12 cellular contexts compared by ENCODE assay signal in the genomic region with DNA sequence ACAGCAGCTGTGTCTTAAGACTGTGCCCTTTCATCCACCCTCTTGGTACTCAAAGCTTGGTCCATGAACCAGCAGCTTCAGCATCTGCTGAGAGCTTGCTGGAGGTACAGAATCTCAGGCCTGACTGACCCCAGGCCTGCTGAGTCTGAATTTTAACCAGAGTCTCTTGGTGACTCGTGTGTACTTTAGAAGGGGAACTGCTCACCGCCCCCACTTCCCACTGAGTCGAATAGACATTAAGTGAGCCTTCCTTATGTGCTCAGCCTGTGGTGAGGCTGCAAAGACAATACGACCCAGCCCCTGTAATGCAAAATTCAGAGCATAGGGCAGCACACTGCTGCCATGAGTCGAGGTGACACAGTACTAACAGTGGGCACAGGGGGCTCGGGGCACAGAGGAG.
DNase-seq lines count a peak whose midpoint lies in the region; ATAC-seq lines count a peak whose summit lies in the region.
"Had no signal": no experiment of that assay in that cellular context is flagged by ENCODE, and none has a peak within 500 bp of the region (broad histone marks: within the 10 kb centered on the region; RNA-seq: fewer than 3 reads in every experiment).

No MANE protein-coding gene starts in this region.

- H3K79me2 ChIP-seq in mesendoderm (ENCODE audit: control insufficient read depth, insufficient read depth, low read length): no peaks in the 10 kb centered on the region

- H3K56ac ChIP-seq in mesendoderm (ENCODE audit: low read length): no peak overlapping the region

- peak overlapping the region; percentile 7 for H3K18ac ChIP-seq in mesendoderm (ENCODE audit: low read length)

- in situ Hi-C loops in HAP-1 (cut with MboI; ENCODE audit: low sequenced_read_pairs): no loop called here

- ATAC-seq in GM18508 (IDR thresholded peaks at IDR 0.05; ENCODE audit: insufficient read depth, unreplicated experiment) (peak; percentile 53), GM21423 (IDR thresholded peaks at IDR 0.05; ENCODE audit: unreplicated experiment) (peak; percentile 67), HG03159 (IDR thresholded peaks at IDR 0.05; ENCODE audit: unreplicated experiment) (peak; percentile 46)

- no peaks in the 10 kb centered on the region for H3K27me3 ChIP-seq in mesendoderm (ENCODE audit: insufficient read depth, low read length, poor library complexity)
- no peaks in the 10 kb centered on the region for H3K27me3 ChIP-seq in HAP-1 (ENCODE audit: low read depth)
- H3K27me3 ChIP-seq: right atrium auricular region had no signal

- H4K5ac ChIP-seq in mesendoderm (ENCODE audit: low read length): no peak overlapping the region

- no peak overlapping the region for H4K8ac ChIP-seq in mesendoderm (ENCODE audit: low read depth, low read length)

- no peak overlapping the region for H3K4ac ChIP-seq in mesendoderm (ENCODE audit: low read depth, low read length)

- peak overlapping the region; percentile 35 for H2BK5ac ChIP-seq in mesendoderm (ENCODE audit: low read length)

- peak overlapping the region; percentile 17 for H3K27ac ChIP-seq in mesendoderm (ENCODE audit: low read depth, low read length)
- H3K27ac ChIP-seq: C4-2B, right atrium auricular region had no signal

- no peaks in the 10 kb centered on the region for H3K36me3 ChIP-seq in mesendoderm (ENCODE audit: control insufficient read depth, insufficient read depth, low read length)
- no peaks in the 10 kb centered on the region for H3K36me3 ChIP-seq in HAP-1 (replicated peaks)
- H3K36me3 ChIP-seq: right atrium auricular region had no signal

- H3K9me3 ChIP-seq in HAP-1: no peaks in the 10 kb centered on the region
- H3K9me3 ChIP-seq: right atrium auricular region had no signal

- no peak overlapping the region for H2BK15ac ChIP-seq in mesendoderm (replicated peaks; ENCODE audit: low read depth)

- H2BK120ac ChIP-seq in mesendoderm (ENCODE audit: low read depth, low read length): no peak overlapping the region

- H3K4me2 ChIP-seq in mesendoderm (ENCODE audit: low read length): no peak overlapping the region

- no peak overlapping the region for H3K9ac ChIP-seq in mesendoderm (ENCODE audit: low read length)

- H3K23ac ChIP-seq in mesendoderm (ENCODE audit: low read length): no peak overlapping the region

- no peaks in the 10 kb centered on the region for H3K79me1 ChIP-seq in mesendoderm (ENCODE audit: low read length)

- no peak overlapping the region for H2AK5ac ChIP-seq in mesendoderm (ENCODE audit: low read length)

- WGBS in mesendoderm (ENCODE audit: extremely low coverage, insufficient coverage, low lambda C conversion rate): no CpG with 5 or more reads among the region's 6 CpGs

- H3K4me3 ChIP-seq in mesendoderm (ENCODE audit: low read length) (no peak overlapping the region), HAP-1 (no peak overlapping the region)
- H3K4me3 ChIP-seq: right atrium auricular region had no signal

- peak; percentile 16 for DNase-seq in mesendoderm
- DNase-seq in HAP-1 (ENCODE audit: low spot score in 2 of 2): no peak
- DNase-seq in ureter (ENCODE audit: low spot score): no peak
- DNase-seq in NCI-H748 treated with DMSO at 0.1 percent for 48 hours (lab: John Stamatoyannopoulos, UW): no peak
- no peak for DNase-seq in middle frontal gyrus (ENCODE audit: extremely low spot score, low spot score)
- DNase-seq: activated gamma-delta T cell treated with Interleukin-2 at 50 U/mL for 16 hours, caudate nucleus had no signal

- H3K4me1 ChIP-seq in mesendoderm (ENCODE audit: control insufficient read depth, low read depth, low read length) (peaks cover 2% of the 10 kb centered on the region), HAP-1 (no peaks in the 10 kb centered on the region)
